ENCODE assay signal across 8 cellular contexts in the genomic region with DNA sequence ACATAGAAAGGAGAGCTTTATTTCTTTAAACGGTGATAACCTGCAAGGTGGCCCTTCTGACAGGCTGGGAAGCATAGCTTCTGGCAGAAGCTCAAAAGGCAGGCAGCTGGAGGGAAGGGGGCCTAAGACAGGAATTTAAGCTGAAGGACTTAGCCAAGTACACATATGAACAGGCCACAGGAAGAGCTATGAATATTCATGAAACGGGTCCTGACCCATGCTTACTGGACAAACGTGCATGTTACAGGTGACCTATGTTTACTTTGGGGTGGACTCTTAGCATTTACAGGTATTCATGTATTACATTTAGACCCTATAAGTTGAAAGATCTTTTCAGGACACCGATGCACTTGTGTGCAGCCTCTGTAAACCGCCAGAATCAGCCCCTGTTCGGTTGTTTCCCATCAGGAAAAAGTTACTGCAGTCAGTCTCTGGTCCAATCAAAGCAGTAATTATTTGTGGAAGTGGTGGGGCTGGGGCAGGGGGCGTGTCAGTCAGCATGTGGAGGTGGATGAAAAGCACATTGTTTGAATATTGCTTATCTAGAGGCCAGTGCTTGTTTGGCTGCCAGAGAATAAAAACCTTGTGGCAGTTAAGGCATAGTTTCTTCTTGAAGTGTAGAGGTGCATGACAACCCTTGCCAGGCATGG. TPM values are rescaled to one million over a fixed set of nuclear protein-coding genes. Genes with fewer than 3 reads are reported as not detected.
DNase-seq lines count a peak whose midpoint lies in the region; ATAC-seq and TF ChIP-seq lines count a peak whose summit lies in the region.

No MANE protein-coding gene starts in this region.

- in situ Hi-C loops in HAP-1 (cut with MboI; ENCODE audit: low sequenced_read_pairs): loop anchor here (25.0 kb wide), 1 partner anchor 1847 kb away; a partner anchor contains a TSS

- TF ChIP-seq POLR2A in heart left ventricle (IDR thresholded peaks at IDR 0.05): no peak

- H3K36me3 ChIP-seq in heart left ventricle: peaks cover 0 to 16% (median 14%) of the 10 kb centered on the region in 9 donors
- peaks cover 17% of the 10 kb centered on the region for H3K36me3 ChIP-seq in HAP-1 (replicated peaks)

- 46 to 56% (median 49%) methylated on average over 7 of the region's 7 CpGs for WGBS in heart left ventricle, 4 donors

- TF ChIP-seq CTCF in heart left ventricle (IDR thresholded peaks at IDR 0.05) (no peak), type B pancreatic cell (conservative IDR thresholded peaks at IDR 0.05) (no peak), GM10266 (IDR thresholded peaks at IDR 0.05; ENCODE audit: control insufficient read depth, insufficient read depth, low read depth, missing control alignments) (no peak)

- peak overlapping the region; percentile 69 for H3K27ac Mint-ChIP-seq in activated T-helper 2 cell treated with anti-CD3 and anti-CD28 coated beads, Interferon-gamma antibody, Interleukin-2, Interleukin-4, amounts not matched to agents 10 μg/mL and 5 μg/mL and 100 μg/mL, durations not matched to agents 14 hours and 24 hours and 36 hours
- H3K27ac Mint-ChIP-seq in type B pancreatic cell: peak overlapping the region; percentile 98

- no peak for ATAC-seq in heart left ventricle
- no peak for ATAC-seq in GM21423 (IDR thresholded peaks at IDR 0.05; ENCODE audit: unreplicated experiment)

- H3K36me3 Mint-ChIP-seq in activated T-helper 2 cell treated with anti-CD3 and anti-CD28 coated beads, Interferon-gamma antibody, Interleukin-2, Interleukin-4, amounts not matched to agents 10 μg/mL and 5 μg/mL and 100 μg/mL, durations not matched to agents 14 hours and 24 hours and 36 hours (ENCODE audit: low read depth): peaks cover 27% of the 10 kb centered on the region
- H3K36me3 Mint-ChIP-seq in type B pancreatic cell: peaks cover 4% of the 10 kb centered on the region

- peaks cover 3 to 62% (median 38%) of the 10 kb centered on the region in 12 donors for H3K4me1 ChIP-seq in heart left ventricle
- H3K4me1 ChIP-seq in HAP-1: peaks cover 13% of the 10 kb centered on the region

- DNase-seq in heart left ventricle (no peak), cardiac septum (ENCODE audit: low spot score) (no peak), mesenteric fat pad (ENCODE audit: low spot score) (peak; percentile 49), type B pancreatic cell (ENCODE audit: extremely low spot score, unreplicated experiment) (no peak), HAP-1 (ENCODE audit: low spot score in 2 of 2) (no peak), GM10266 (ENCODE audit: extremely low spot score) (no peak)
- no peak for DNase-seq in activated T-helper 2 cell treated with anti-CD3 and anti-CD28 coated beads, Interferon-gamma antibody, Interleukin-2, Interleukin-4, amounts not matched to agents 10 μg/mL and 5 μg/mL and 100 μg/mL, durations not matched to agents 14 hours and 24 hours and 36 hours (ENCODE audit: low spot score)

- H3K4me3 Mint-ChIP-seq in activated T-helper 2 cell treated with anti-CD3 and anti-CD28 coated beads, Interferon-gamma antibody, Interleukin-2, Interleukin-4, amounts not matched to agents 10 μg/mL and 5 μg/mL and 100 μg/mL, durations not matched to agents 14 hours and 24 hours and 36 hours (ENCODE audit: low read depth): no peak overlapping the region
- peak overlapping the region; percentile 94 for H3K4me3 Mint-ChIP-seq in type B pancreatic cell

- H3K27me3 ChIP-seq in heart left ventricle (no peaks in the 10 kb centered on the region), HAP-1 (ENCODE audit: low read depth) (no peaks in the 10 kb centered on the region)

- H3K27me3 Mint-ChIP-seq in activated T-helper 2 cell treated with anti-CD3 and anti-CD28 coated beads, Interferon-gamma antibody, Interleukin-2, Interleukin-4, amounts not matched to agents 10 μg/mL and 5 μg/mL and 100 μg/mL, durations not matched to agents 14 hours and 24 hours and 36 hours (ENCODE audit: low read depth): no peaks in the 10 kb centered on the region
- no peaks in the 10 kb centered on the region for H3K27me3 Mint-ChIP-seq in type B pancreatic cell

- H3K9me3 ChIP-seq in heart left ventricle (no peaks in the 10 kb centered on the region), HAP-1 (no peaks in the 10 kb centered on the region)

- peaks cover 31% of the 10 kb centered on the region for H3K4me1 Mint-ChIP-seq in activated T-helper 2 cell treated with anti-CD3 and anti-CD28 coated beads, Interferon-gamma antibody, Interleukin-2, Interleukin-4, amounts not matched to agents 10 μg/mL and 5 μg/mL and 100 μg/mL, durations not matched to agents 14 hours and 24 hours and 36 hours (ENCODE audit: low read depth)
- H3K4me1 Mint-ChIP-seq in type B pancreatic cell (ENCODE audit: unreplicated experiment): peaks cover 15% of the 10 kb centered on the region

- peak overlapping the region in 11 of 12 donors; percentile 95 to 100 (median 97) for H3K27ac ChIP-seq in heart left ventricle

- intact Hi-C loops in heart left ventricle (cut with DNase I) (loop anchor here in 3 of 10 donors (1.0 to 10.0 kb wide), 4 partner anchors 9 to 246 kb away; a partner anchor contains a TSS), cardiac septum (cut with DNase I) (loop anchor here (1.0 to 10.0 kb wide), 2 partner anchors 9 to 1696 kb away; a partner anchor contains a TSS)
- intact Hi-C loops in activated T-helper 2 cell treated with anti-CD3 and anti-CD28 coated beads, Interferon-gamma antibody, Interleukin-2, Interleukin-4, amounts not matched to agents 10 μg/mL and 5 μg/mL and 100 μg/mL, durations not matched to agents 14 hours and 24 hours and 36 hours (cut with micrococcal nuclease): loop anchor here (1.0 to 10.0 kb wide), 2 partner anchors 9 to 666 kb away; a partner anchor contains a TSS

- H3K9me3 Mint-ChIP-seq in activated T-helper 2 cell treated with anti-CD3 and anti-CD28 coated beads, Interferon-gamma antibody, Interleukin-2, Interleukin-4, amounts not matched to agents 10 μg/mL and 5 μg/mL and 100 μg/mL, durations not matched to agents 14 hours and 24 hours and 36 hours: no peaks in the 10 kb centered on the region
- H3K9me3 Mint-ChIP-seq in type B pancreatic cell: no peaks in the 10 kb centered on the region

- H3K4me3 ChIP-seq in heart left ventricle: peak overlapping the region in 5 of 12 donors; percentile 64 to 84 (median 72)
- H3K4me3 ChIP-seq in HAP-1: no peak overlapping the region

RNA-seq across cellular contexts. Expression of a gene that starts 2.9 kb away (rescaled TPM):
- total RNA-seq in heart left ventricle (10 to 100 TPM; 16.5 to 34.6 (median 27.9) TPM), cardiac septum (25.7 TPM), mesenteric fat pad (14.6 TPM), type B pancreatic cell (ENCODE audit: low replicate concordance) (13.4 and 14.4 TPM in 2 replicates)
- polyA plus RNA-seq in heart left ventricle: 10 to 100 TPM in 1 of 2 donors, 1 to 10 TPM in 1; 8.6 to 15.2 TPM
- 9.6 and 13.2 TPM in 2 replicates for total RNA-seq in activated T-helper 2 cell treated with anti-CD3 and anti-CD28 coated beads, Interferon-gamma antibody, Interleukin-2, Interleukin-4, amounts not matched to agents 10 μg/mL and 5 μg/mL and 100 μg/mL, durations not matched to agents 14 hours and 24 hours and 36 hours

RNA-seq across cellular contexts. Expression of a gene that starts 8.5 kb away (rescaled TPM):
- total RNA-seq in heart left ventricle (10 to 100 TPM in 3 of 9 donors, 1 to 10 TPM in 6; 4.2 to 13.8 (median 9.1) TPM), cardiac septum (10.6 TPM), mesenteric fat pad (18.8 TPM), type B pancreatic cell (ENCODE audit: low replicate concordance) (22.3 and 25.7 TPM in 2 replicates)
- polyA plus RNA-seq in heart left ventricle: 10 to 100 TPM in 1 of 2 donors, 1 to 10 TPM in 1; 5.7 to 20.1 TPM
- total RNA-seq in activated T-helper 2 cell treated with anti-CD3 and anti-CD28 coated beads, Interferon-gamma antibody, Interleukin-2, Interleukin-4, amounts not matched to agents 10 μg/mL and 5 μg/mL and 100 μg/mL, durations not matched to agents 14 hours and 24 hours and 36 hours: 49.7 and 55.7 TPM in 2 replicates
